18 cellular contexts compared by ENCODE assay signal in genomic region chr19:30848626-30849322, GRCh38.
"Had no signal": no experiment of that assay in that cellular context is flagged by ENCODE, and none has a peak within 500 bp of the region (broad histone marks: within the 10 kb centered on the region; RNA-seq: fewer than 3 reads in every experiment).

No MANE protein-coding gene starts in this region.

- H3K4me1 ChIP-seq: colonic mucosa, upper lobe of right lung had no signal

- H3K4me3 ChIP-seq: colonic mucosa, dorsolateral prefrontal cortex, upper lobe of right lung had no signal

- ATAC-seq: effector memory CD8-positive, alpha-beta T cell; esophagus mucosa; stimulated activated naive CD8-positive, alpha-beta T cell treated with anti-CD3 and anti-CD28 coated beads, Interleukin-15, Interleukin-2, amounts not matched to agents 100 U/mL and 50 U/mL, for 24 hours; upper lobe of right lung; WTC11 had no signal

- H3K27me3 ChIP-seq: colonic mucosa, upper lobe of right lung had no signal

- H3K36me3 ChIP-seq: colonic mucosa, upper lobe of right lung had no signal

- H3K9me3 ChIP-seq: colonic mucosa, upper lobe of right lung had no signal

- DNase-seq: activated CD4-positive, alpha-beta T cell treated with anti-CD3 and anti-CD28 coated beads for 4 hours; activated CD4-positive, alpha-beta T cell treated with anti-CD3 and anti-CD28 coated beads, Interleukin-2, amount 50 U/mL, for 48 hours; activated effector memory CD4-positive, alpha-beta T cell treated with Interleukin-2 at 50 U/mL for 16 hours; activated naive CD4-positive, alpha-beta T cell treated with anti-CD3 and anti-CD28 coated beads for 36 hours; activated naive CD8-positive, alpha-beta T cell treated with anti-CD3 and anti-CD28 coated beads, Interleukin-2, amount 10 ng/mL, durations not matched to agents 7 days and 5 days; activated T-cell treated with anti-CD3 and anti-CD28 coated beads, Interleukin-2, amount 50 U/mL, for 48 hours; amniotic stem cell; colonic mucosa; dorsolateral prefrontal cortex; effector memory CD8-positive, alpha-beta T cell; hippocampal formation; occipital lobe; stimulated activated CD4-positive, alpha-beta T cell treated with anti-CD3 and anti-CD28 coated beads, Interleukin-4, amount 100 ng/mL, for 4 hours; stimulated activated naive CD8-positive, alpha-beta T cell treated with anti-CD3 and anti-CD28 coated beads, Interleukin-15, Interleukin-2, amounts not matched to agents 100 U/mL and 50 U/mL, for 24 hours; T1000; upper lobe of right lung had no signal

- H3K27ac ChIP-seq: colonic mucosa, dorsolateral prefrontal cortex, upper lobe of right lung had no signal
